1 cellular context compared by ENCODE assay signal in the genomic region with DNA sequence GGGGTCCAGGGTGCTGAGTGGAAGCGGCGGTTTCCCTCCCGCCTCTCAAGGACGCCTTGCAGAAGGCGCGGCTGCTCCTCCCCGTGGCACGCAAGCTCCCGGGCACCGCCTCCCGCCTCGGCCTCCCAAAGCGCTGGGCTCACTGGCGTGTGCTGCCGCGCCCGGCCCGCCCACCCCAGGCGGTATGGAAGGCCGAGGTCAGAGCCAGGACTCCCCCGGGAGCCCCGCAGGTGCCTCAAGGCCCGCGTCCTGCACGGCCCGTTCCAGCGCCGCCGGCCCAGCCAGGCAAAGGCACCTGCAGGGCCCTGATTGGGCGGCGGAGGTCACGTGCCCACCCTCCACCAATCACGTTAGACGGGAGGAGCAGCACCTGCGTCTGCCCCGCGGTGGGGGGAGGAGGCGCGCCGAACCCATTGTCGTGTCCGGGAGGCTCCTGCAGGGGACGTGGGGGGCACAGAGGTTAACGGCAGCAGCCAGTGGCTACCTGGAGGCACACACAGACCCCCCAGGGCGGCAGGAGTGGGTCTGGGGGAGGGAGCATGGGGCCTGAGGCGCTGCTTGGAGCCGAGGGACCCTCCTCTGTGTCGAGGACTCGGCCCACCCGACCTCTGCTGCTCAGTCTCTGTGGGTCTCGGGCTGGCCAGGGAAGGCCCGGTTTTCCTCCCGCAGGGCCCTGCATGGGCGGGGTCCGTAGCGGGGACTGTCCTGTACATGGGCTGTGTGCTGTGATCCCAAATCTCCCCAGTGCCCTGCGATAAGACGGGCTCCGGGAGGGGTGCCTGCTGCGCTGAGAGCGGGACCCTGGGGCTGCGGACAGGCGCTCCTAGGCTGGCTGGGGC.
TF ChIP-seq lines count a peak whose summit lies in the region.

No MANE protein-coding gene starts in this region.

TF ChIP-seq in HepG2, 621 proteins besides CTCF, POLR2A, EP300 and RAD21 (continued from another document and continues in another):
- TF ChIP-seq ETS1 (CRISPR knock-in tag; IDR thresholded peaks at IDR 0.05) (no peak), GATAD1 (CRISPR knock-in tag; IDR thresholded peaks at IDR 0.05) (no peak), HMGXB4 (CRISPR knock-in tag; IDR thresholded peaks at IDR 0.05; ENCODE audit: borderline replicate concordance in 1 of 2, low read depth in 1 of 2) (peak; percentile 82; a peak in 3 of 4 replicates), ZNF589 (CRISPR knock-in tag; conservative IDR thresholded peaks at IDR 0.05) (no peak; the same call in 1 of the 2 replicates), ZIK1 (CRISPR knock-in tag; IDR thresholded peaks at IDR 0.05; ENCODE audit: borderline replicate concordance, low read depth) (0 out of 2 replicates have a peak, but pooled peaks have one; percentile 23), ZNF138 (CRISPR knock-in tag; IDR thresholded peaks at IDR 0.05; ENCODE audit: low read depth) (no peak), GMEB2 (CRISPR knock-in tag; IDR thresholded peaks at IDR 0.05; ENCODE audit: low read depth) (0 out of 2 replicates have a peak, but pooled peaks have one; percentile 46), ZNF501 (CRISPR knock-in tag; IDR thresholded peaks at IDR 0.05) (peak; percentile 51), FOXP1 (IDR thresholded peaks at IDR 0.05) (no peak), FOXP1 (CRISPR knock-in tag; IDR thresholded peaks at IDR 0.05) (0 out of 2 replicates have a peak, but pooled peaks have one; percentile 10), ZNF687 (CRISPR knock-in tag; IDR thresholded peaks at IDR 0.05) (peak; percentile 90), ZNF780A (CRISPR knock-in tag; IDR thresholded peaks at IDR 0.05) (peak; percentile 25; the same call in 1 of the 2 replicates), CC2D1A (CRISPR knock-in tag; IDR thresholded peaks at IDR 0.05) (no peak), HOXA5 (CRISPR knock-in tag; IDR thresholded peaks at IDR 0.05) (no peak), ZNF772 (CRISPR knock-in tag; IDR thresholded peaks at IDR 0.05) (no peak), TBX2 (CRISPR knock-in tag; IDR thresholded peaks at IDR 0.05; ENCODE audit: borderline replicate concordance) (peak; percentile 88), ZNF784 (CRISPR knock-in tag; IDR thresholded peaks at IDR 0.05; ENCODE audit: borderline replicate concordance) (no peak), MTA1 (CRISPR knock-in tag; IDR thresholded peaks at IDR 0.05; ENCODE audit: borderline replicate concordance) (no peak), ZNF484 (CRISPR knock-in tag; IDR thresholded peaks at IDR 0.05; ENCODE audit: borderline replicate concordance, low read depth) (no peak), THYN1 (CRISPR knock-in tag; IDR thresholded peaks at IDR 0.05; ENCODE audit: borderline replicate concordance, low read depth) (no peak), USF2 (IDR thresholded peaks at IDR 0.05; ENCODE audit: low read depth, low read length) (peak; percentile 94), USF2 (CRISPR knock-in tag; IDR thresholded peaks at IDR 0.05; ENCODE audit: borderline replicate concordance) (peak; percentile 98; the same call in 1 of the 2 replicates), ZNF276 (CRISPR knock-in tag; IDR thresholded peaks at IDR 0.05; ENCODE audit: low read depth) (no peak), PHF21A (CRISPR knock-in tag; IDR thresholded peaks at IDR 0.05) (peak; percentile 93), ZNF383 (CRISPR knock-in tag; IDR thresholded peaks at IDR 0.05; ENCODE audit: borderline replicate concordance) (no peak), ZNF232 (CRISPR knock-in tag; IDR thresholded peaks at IDR 0.05; ENCODE audit: borderline replicate concordance) (0 out of 2 replicates have a peak, but pooled peaks have one; percentile 52), ZNF577 (CRISPR knock-in tag; IDR thresholded peaks at IDR 0.05; ENCODE audit: borderline replicate concordance, low read depth) (no peak)
- TF ChIP-seq, protein P1, sequence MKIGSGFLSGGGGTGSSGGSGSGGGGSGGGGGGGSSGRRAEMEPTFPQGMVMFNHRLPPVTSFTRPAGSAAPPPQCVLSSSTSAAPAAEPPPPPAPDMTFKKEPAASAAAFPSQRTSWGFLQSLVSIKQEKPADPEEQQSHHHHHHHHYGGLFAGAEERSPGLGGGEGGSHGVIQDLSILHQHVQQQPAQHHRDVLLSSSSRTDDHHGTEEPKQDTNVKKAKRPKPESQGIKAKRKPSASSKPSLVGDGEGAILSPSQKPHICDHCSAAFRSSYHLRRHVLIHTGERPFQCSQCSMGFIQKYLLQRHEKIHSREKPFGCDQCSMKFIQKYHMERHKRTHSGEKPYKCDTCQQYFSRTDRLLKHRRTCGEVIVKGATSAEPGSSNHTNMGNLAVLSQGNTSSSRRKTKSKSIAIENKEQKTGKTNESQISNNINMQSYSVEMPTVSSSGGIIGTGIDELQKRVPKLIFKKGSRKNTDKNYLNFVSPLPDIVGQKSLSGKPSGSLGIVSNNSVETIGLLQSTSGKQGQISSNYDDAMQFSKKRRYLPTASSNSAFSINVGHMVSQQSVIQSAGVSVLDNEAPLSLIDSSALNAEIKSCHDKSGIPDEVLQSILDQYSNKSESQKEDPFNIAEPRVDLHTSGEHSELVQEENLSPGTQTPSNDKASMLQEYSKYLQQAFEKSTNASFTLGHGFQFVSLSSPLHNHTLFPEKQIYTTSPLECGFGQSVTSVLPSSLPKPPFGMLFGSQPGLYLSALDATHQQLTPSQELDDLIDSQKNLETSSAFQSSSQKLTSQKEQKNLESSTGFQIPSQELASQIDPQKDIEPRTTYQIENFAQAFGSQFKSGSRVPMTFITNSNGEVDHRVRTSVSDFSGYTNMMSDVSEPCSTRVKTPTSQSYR (CRISPR knock-in tag; IDR thresholded peaks at IDR 0.05; ENCODE audit: borderline replicate concordance), result peak; percentile 95
- TF ChIP-seq, protein P2, sequence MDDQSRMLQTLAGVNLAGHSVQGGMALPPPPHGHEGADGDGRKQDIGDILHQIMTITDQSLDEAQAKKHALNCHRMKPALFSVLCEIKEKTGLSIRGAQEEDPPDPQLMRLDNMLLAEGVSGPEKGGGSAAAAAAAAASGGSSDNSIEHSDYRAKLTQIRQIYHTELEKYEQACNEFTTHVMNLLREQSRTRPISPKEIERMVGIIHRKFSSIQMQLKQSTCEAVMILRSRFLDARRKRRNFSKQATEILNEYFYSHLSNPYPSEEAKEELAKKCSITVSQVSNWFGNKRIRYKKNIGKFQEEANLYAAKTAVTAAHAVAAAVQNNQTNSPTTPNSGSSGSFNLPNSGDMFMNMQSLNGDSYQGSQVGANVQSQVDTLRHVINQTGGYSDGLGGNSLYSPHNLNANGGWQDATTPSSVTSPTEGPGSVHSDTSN (CRISPR knock-in tag; IDR thresholded peaks at IDR 0.05; ENCODE audit: borderline replicate concordance), result no peak
- TF ChIP-seq, protein P3, sequence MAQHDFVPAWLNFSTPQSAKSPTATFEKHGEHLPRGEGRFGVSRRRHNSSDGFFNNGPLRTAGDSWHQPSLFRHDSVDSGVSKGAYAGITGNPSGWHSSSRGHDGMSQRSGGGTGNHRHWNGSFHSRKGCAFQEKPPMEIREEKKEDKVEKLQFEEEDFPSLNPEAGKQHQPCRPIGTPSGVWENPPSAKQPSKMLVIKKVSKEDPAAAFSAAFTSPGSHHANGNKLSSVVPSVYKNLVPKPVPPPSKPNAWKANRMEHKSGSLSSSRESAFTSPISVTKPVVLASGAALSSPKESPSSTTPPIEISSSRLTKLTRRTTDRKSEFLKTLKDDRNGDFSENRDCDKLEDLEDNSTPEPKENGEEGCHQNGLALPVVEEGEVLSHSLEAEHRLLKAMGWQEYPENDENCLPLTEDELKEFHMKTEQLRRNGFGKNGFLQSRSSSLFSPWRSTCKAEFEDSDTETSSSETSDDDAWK (CRISPR knock-in tag; IDR thresholded peaks at IDR 0.05), result no peak
